In genomic region chrX:49268702-49269009, GRCh38 we compare ENCODE assay signal across 10 cellular contexts. TPM values are rescaled to one million over a fixed set of nuclear protein-coding genes. Genes with fewer than 3 reads are reported as not detected.
DNase-seq lines count a peak whose midpoint lies in the region; ATAC-seq, FAIRE-seq and TF ChIP-seq lines count a peak whose summit lies in the region.
"Had no signal": no experiment of that assay in that cellular context is flagged by ENCODE, and none has a peak within 500 bp of the region (broad histone marks: within the 10 kb centered on the region; RNA-seq: fewer than 3 reads in every experiment).

No MANE protein-coding gene starts in this region.

- H3K27me3 ChIP-seq in cardiac muscle cell (no peaks in the 10 kb centered on the region), mesenchymal stem cell (ENCODE audit: control insufficient read depth in 1 of 2, insufficient read depth in 1 of 2, low read length in 2 of 2) (peaks cover 0 to 7% of the 10 kb centered on the region in 2 experiments)

- no peak overlapping the region for H2BK12ac ChIP-seq in mesenchymal stem cell (ENCODE audit: low read length in 2 of 2)

- ATAC-seq in Right ventricle myocardium superior (ENCODE audit: poor library complexity) (no peak), HG03439 (IDR thresholded peaks at IDR 0.05; ENCODE audit: unreplicated experiment) (no peak)

- H3K9me3 ChIP-seq in cardiac muscle cell (ENCODE audit: low read depth), result no peaks in the 10 kb centered on the region
- H3K9me3 ChIP-seq in mesenchymal stem cell (ENCODE audit: control insufficient read depth, low read length), result no peaks in the 10 kb centered on the region

- no peaks in the 10 kb centered on the region for H3K36me3 Mint-ChIP-seq in brain

- no peak overlapping the region for H3K23ac ChIP-seq in mesenchymal stem cell (ENCODE audit: low read length in 2 of 2)

- peak overlapping the region; percentile 48 for H3K4me3 ChIP-seq in cardiac muscle cell
- H3K4me3 ChIP-seq in mesenchymal stem cell (ENCODE audit: insufficient read depth in 1 of 2, low read depth in 1 of 2, low read length in 2 of 2), result peak overlapping the region; percentile 44 to 82
- peak overlapping the region; percentile 26 for H3K4me3 ChIP-seq in urinary bladder (ENCODE audit: low read depth, low read length)

- peak overlapping the region in 1 of 2 experiments; percentile 54 for H3K4ac ChIP-seq in mesenchymal stem cell (ENCODE audit: low read depth in 1 of 2, low read length in 2 of 2)

- no peak for DNase-seq in cardiac muscle cell (ENCODE audit: low read depth in 1 of 2, low spot score in 1 of 2)
- DNase-seq in Right ventricle myocardium superior, result no peak
- no peak for DNase-seq in mesenchymal stem cell
- DNase-seq in GM19239 (ENCODE audit: insufficient read length, low spot score), result no peak
- no peak for DNase-seq in stimulated activated CD4-positive, alpha-beta T cell treated with anti-CD3 and anti-CD28 coated beads, Interleukin-15, amount 100 ng/mL, for 24 hours

- peak overlapping the region in 1 of 2 experiments; percentile 81 for H3K14ac ChIP-seq in mesenchymal stem cell (ENCODE audit: low read length in 2 of 2)

- peak overlapping the region; percentile 88 to 98 (median 93) for H3K4me3 Mint-ChIP-seq in brain

- peak overlapping the region; percentile 100 for H3K27ac Mint-ChIP-seq in brain

- H3K9me3 Mint-ChIP-seq in brain, result peaks cover 0 to 11% (median 3%) of the 10 kb centered on the region in 5 experiments

- H2AFZ ChIP-seq in mesenchymal stem cell (ENCODE audit: low read depth, low read length), result peak overlapping the region; percentile 36

- FAIRE-seq in GM19239 (lab: Jason Lieb, UNC), result no peak

- peak overlapping the region; percentile 91 for H3K27ac ChIP-seq in cardiac muscle cell
- peak overlapping the region; percentile 67 for H3K27ac ChIP-seq in mesenchymal stem cell (ENCODE audit: low read length, poor library complexity, severe bottlenecking)
- peak overlapping the region; percentile 52 for H3K27ac ChIP-seq in urinary bladder (ENCODE audit: low read depth)

- H3K4me1 Mint-ChIP-seq in brain, result peaks cover 34% of the 10 kb centered on the region

- H2AK5ac ChIP-seq in mesenchymal stem cell (ENCODE audit: low read length, severe bottlenecking), result no peak overlapping the region

- peak overlapping the region; percentile 95 for H4K8ac ChIP-seq in mesenchymal stem cell (ENCODE audit: low read length)

- H3K79me1 ChIP-seq in mesenchymal stem cell (replicated peaks; ENCODE audit: low read length, poor library complexity, severe bottlenecking), result peaks cover 2% of the 10 kb centered on the region

- peak overlapping the region; percentile 2 for H2BK5ac ChIP-seq in mesenchymal stem cell (ENCODE audit: low read depth, low read length, poor library complexity, severe bottlenecking)

- peak overlapping the region; percentile 68 for H3K4me2 ChIP-seq in mesenchymal stem cell (ENCODE audit: low read length, poor library complexity, severe bottlenecking)

- peaks cover 4% of the 10 kb centered on the region for H3K27me3 Mint-ChIP-seq in brain

- no peaks in the 10 kb centered on the region for H3K4me1 ChIP-seq in cardiac muscle cell (ENCODE audit: low read depth)
- peaks cover 22% of the 10 kb centered on the region for H3K4me1 ChIP-seq in mesenchymal stem cell (ENCODE audit: control insufficient read depth, insufficient read depth, low read depth, low read length)
- H3K4me1 ChIP-seq in urinary bladder (ENCODE audit: insufficient read depth), result peaks cover 1% of the 10 kb centered on the region

- intact Hi-C loops in Right ventricle myocardium superior (cut with DNase I), result no loop called here

- H3K9ac ChIP-seq in mesenchymal stem cell (ENCODE audit: low read length), result peak overlapping the region; percentile 94

- peak overlapping the region; percentile 18 for H4K91ac ChIP-seq in mesenchymal stem cell (ENCODE audit: low read length)

- H2BK15ac ChIP-seq in mesenchymal stem cell (ENCODE audit: low read depth, poor library complexity, severe bottlenecking), result no peak overlapping the region

- H3K18ac ChIP-seq in mesenchymal stem cell (ENCODE audit: low read depth in 1 of 2, low read length in 2 of 2), result peak overlapping the region; percentile 28 to 62

- 1% methylated on average over 3 of the region's 4 CpGs for WGBS in mesenchymal stem cell
- WGBS in urinary bladder, result 0% methylated on average over 4 of the region's 4 CpGs

- H3K36me3 ChIP-seq in cardiac muscle cell (no peaks in the 10 kb centered on the region), mesenchymal stem cell (ENCODE audit: control insufficient read depth in 1 of 2, insufficient read depth in 2 of 2, low read depth in 1 of 2, low read length in 2 of 2) (peaks cover 0 to 7% of the 10 kb centered on the region in 2 experiments), urinary bladder (ENCODE audit: insufficient read depth) (no peaks in the 10 kb centered on the region)

- TF ChIP-seq CTCF in cardiac muscle cell (IDR thresholded peaks at IDR 0.05; ENCODE audit: low read depth, low read length), result no peak
- TF ChIP-seq CTCF in brain (conservative IDR thresholded peaks at IDR 0.05), result no peak

- peak overlapping the region; percentile 3 for H2BK120ac ChIP-seq in mesenchymal stem cell (ENCODE audit: low read depth, low read length)

RNA-seq across cellular contexts. Expression of gene PPP1R3F, which starts 0.9 kb away (rescaled TPM):
- total RNA-seq in cardiac muscle cell (32.6 and 36.0 TPM in 2 replicates), Right ventricle myocardium superior (21.9 TPM), urinary bladder (4.8 TPM)
- polyA plus RNA-seq in cardiac muscle cell (24.4 and 28.3 TPM in 2 replicates), brain (ENCODE audit: insufficient read depth, low read depth, low replicate concordance) (16.5 TPM), urinary bladder (9.8 TPM)
- polyA plus RNA-seq in mesenchymal stem cell (2013, experiment 1 of 2), result 2.2 TPM
- 1.3 TPM for polyA plus RNA-seq in mesenchymal stem cell (2013, experiment 2 of 2)

RNA-seq across cellular contexts. Expression of gene FOXP3, which starts 4.1 kb away (rescaled TPM):
- 0.07 and 0.18 TPM in 2 replicates for total RNA-seq in cardiac muscle cell
- polyA plus RNA-seq in cardiac muscle cell, result 0.59 TPM in 1 of 2 replicates, not detected in the other
- total RNA-seq in Right ventricle myocardium superior, result not detected
- polyA plus RNA-seq in brain (ENCODE audit: insufficient read depth, low read depth, low replicate concordance), result 0.73 TPM
- polyA plus RNA-seq in mesenchymal stem cell (2013, experiment 1 of 2), result 0.06 TPM
- 0.04 TPM for polyA plus RNA-seq in mesenchymal stem cell (2013, experiment 2 of 2)
- total RNA-seq in urinary bladder, result not detected
- polyA plus RNA-seq in urinary bladder, result 0.20 TPM
- total RNA-seq: HT1080 had no signal

RNA-seq across cellular contexts. Expression of gene CCDC22, which starts 33.4 kb away (rescaled TPM):
- total RNA-seq in cardiac muscle cell, result 18.3 and 21.2 TPM in 2 replicates
- polyA plus RNA-seq in cardiac muscle cell, result 16.1 and 18.9 TPM in 2 replicates
- total RNA-seq in Right ventricle myocardium superior, result 10.8 TPM
- 27.5 TPM for polyA plus RNA-seq in brain (ENCODE audit: insufficient read depth, low read depth, low replicate concordance)
- 8.1 TPM for polyA plus RNA-seq in mesenchymal stem cell (2013, experiment 1 of 2)
- 7.1 TPM for polyA plus RNA-seq in mesenchymal stem cell (2013, experiment 2 of 2)
- 6.6 TPM for total RNA-seq in urinary bladder
- 18.0 TPM for polyA plus RNA-seq in urinary bladder

RNA-seq across cellular contexts. Expression of gene GAGE10, which starts 34.8 kb away (rescaled TPM):
- total RNA-seq in cardiac muscle cell (not detected in 2 replicates), Right ventricle myocardium superior (not detected), urinary bladder (not detected)
- polyA plus RNA-seq in cardiac muscle cell (1.0 TPM in 1 of 2 replicates, not detected in the other), brain (ENCODE audit: insufficient read depth, low read depth, low replicate concordance) (not detected), urinary bladder (not detected)
- polyA plus RNA-seq in mesenchymal stem cell (2013, experiment 1 of 2), result not detected
- polyA plus RNA-seq in mesenchymal stem cell (2013, experiment 2 of 2), result not detected
- total RNA-seq: HT1080 had no signal
- polyA plus RNA-seq: adipose tissue had no signal

RNA-seq across cellular contexts. Expression of gene CACNA1F, which starts 35.5 kb away (rescaled TPM):
- 0.45 and 1.0 TPM in 2 replicates for total RNA-seq in cardiac muscle cell
- polyA plus RNA-seq in cardiac muscle cell, result 0.02 and 1.5 TPM in 2 replicates
- total RNA-seq in Right ventricle myocardium superior, result 0.11 TPM
- 1.4 TPM for polyA plus RNA-seq in brain (ENCODE audit: insufficient read depth, low read depth, low replicate concordance)
- not detected for polyA plus RNA-seq in mesenchymal stem cell (2013, experiment 1 of 2)
- not detected for polyA plus RNA-seq in mesenchymal stem cell (2013, experiment 2 of 2)
- 0.05 TPM for total RNA-seq in urinary bladder
- 0.10 TPM for polyA plus RNA-seq in urinary bladder
- total RNA-seq: HT1080 had no signal
